23 cellular contexts compared by ENCODE assay signal in genomic region chr4:42123071-42123644, GRCh38. TPM values are rescaled to one million over a fixed set of nuclear protein-coding genes. Genes with fewer than 3 reads are reported as not detected.
"Had no signal": no experiment of that assay in that cellular context is flagged by ENCODE, and none has a peak within 500 bp of the region (broad histone marks: within the 10 kb centered on the region; RNA-seq: fewer than 3 reads in every experiment).

No MANE protein-coding gene starts in this region.

- H3K27ac Mint-ChIP-seq: endodermal cell; naive thymus-derived CD8-positive, alpha-beta T cell; stimulated activated naive B cell treated with anti-CD40 and anti-IgM and Interleukin-4, amounts not matched to agents 10 μg/mL and 1 μg/mL and 100 μg/mL, for 72 hours had no signal

- H3K4me3 Mint-ChIP-seq: endodermal cell; naive thymus-derived CD8-positive, alpha-beta T cell; stimulated activated naive B cell treated with anti-CD40 and anti-IgM and Interleukin-4, amounts not matched to agents 10 μg/mL and 1 μg/mL and 100 μg/mL, for 72 hours; stimulated activated naive CD8-positive, alpha-beta T cell treated with anti-CD3 and anti-CD28 coated beads, Interleukin-15, amount 100 ng/mL, for 72 hours had no signal

- H3K4me2 ChIP-seq: hepatocyte had no signal

- H3K36me3 Mint-ChIP-seq: naive thymus-derived CD8-positive, alpha-beta T cell had no signal

- DNase-seq: effector CD4-positive, alpha-beta T cell; endodermal cell; foreskin melanocyte; head of caudate nucleus; mammary epithelial cell; naive thymus-derived CD8-positive, alpha-beta T cell; psoas muscle; stimulated activated CD4-positive, alpha-beta T cell treated with anti-CD3 and anti-CD28 coated beads, Interleukin-2, amount 100 ng/mL, for 24 hours; stimulated activated CD4-positive, alpha-beta T cell treated with anti-CD3 and anti-CD28 coated beads, Interleukin-4, amount 100 ng/mL, for 4 hours; stimulated activated naive B cell treated with anti-CD40 and anti-IgM and Interleukin-4, amounts not matched to agents 10 μg/mL and 1 μg/mL and 100 μg/mL, for 72 hours; stimulated activated naive CD8-positive, alpha-beta T cell treated with anti-CD3 and anti-CD28 coated beads, Interleukin-15, amount 100 ng/mL, for 72 hours; testis; upper lobe of right lung had no signal

- H3K4me3 ChIP-seq: hepatocyte, psoas muscle, skin epidermis, testis, tibial nerve, upper lobe of right lung, vagina had no signal

- H3K9me3 Mint-ChIP-seq: stimulated activated naive B cell treated with anti-CD40 and anti-IgM and Interleukin-4, amounts not matched to agents 10 μg/mL and 1 μg/mL and 100 μg/mL, for 72 hours; stimulated activated naive CD8-positive, alpha-beta T cell treated with anti-CD3 and anti-CD28 coated beads, Interleukin-15, amount 100 ng/mL, for 72 hours had no signal

- H3K9me3 ChIP-seq: neutrophil, psoas muscle, testis, tibial nerve, upper lobe of right lung, vagina had no signal

- ATAC-seq: left lobe of liver; naive thymus-derived CD8-positive, alpha-beta T cell; psoas muscle; sciatic nerve; stimulated activated naive B cell treated with anti-CD40 and anti-IgM and Interleukin-4, amounts not matched to agents 10 μg/mL and 1 μg/mL and 100 μg/mL, for 72 hours; stimulated activated naive CD8-positive, alpha-beta T cell treated with anti-CD3 and anti-CD28 coated beads, Interleukin-15, amount 100 ng/mL, for 72 hours; upper lobe of right lung had no signal

- H3K4me1 ChIP-seq: psoas muscle, testis, tibial nerve, upper lobe of right lung, vagina had no signal

- H3K4me1 Mint-ChIP-seq: stimulated activated naive CD8-positive, alpha-beta T cell treated with anti-CD3 and anti-CD28 coated beads, Interleukin-15, amount 100 ng/mL, for 72 hours had no signal

- H3K27ac ChIP-seq: hepatocyte, neutrophil, psoas muscle, skin epidermis, testis, tibial nerve, upper lobe of right lung, vagina had no signal

- H3K79me2 ChIP-seq: hepatocyte had no signal

- H3K36me3 ChIP-seq: neutrophil, tibial nerve, upper lobe of right lung, vagina had no signal

- H3K27me3 ChIP-seq: hepatocyte, neutrophil, testis, upper lobe of right lung, vagina had no signal

- H3K27me3 Mint-ChIP-seq: stimulated activated naive B cell treated with anti-CD40 and anti-IgM and Interleukin-4, amounts not matched to agents 10 μg/mL and 1 μg/mL and 100 μg/mL, for 72 hours had no signal

- H2AFZ ChIP-seq: hepatocyte had no signal

RNA-seq across cellular contexts. Expression of gene BEND4, which starts 29.3 kb away (rescaled TPM):
- total RNA-seq: lower leg skin, mammary epithelial cell, mesenteric fat pad, osteoblast, vagina had no signal
- polyA plus RNA-seq: mammary epithelial cell, psoas muscle had no signal
